Comparison of ENCODE assay signal across 9 cellular contexts in genomic region chr14:33848706-33849454, GRCh38.
DNase-seq lines count a peak whose midpoint lies in the region; TF ChIP-seq lines count a peak whose summit lies in the region.
"Had no signal": no experiment of that assay in that cellular context is flagged by ENCODE, and none has a peak within 500 bp of the region (broad histone marks: within the 10 kb centered on the region; RNA-seq: fewer than 3 reads in every experiment).

No MANE protein-coding gene starts in this region.

- CTCF ChIA-PET in CD4-positive, alpha-beta memory T cell (lab: Charles Lee; ENCODE audit: partially characterized antibody), result interaction anchor here (1.1 to 3.6 kb wide), 7 partner anchors 8 to 469 kb away, joined by 3 to 26 read pairs (median 5); no protein-coding TSS in a partner anchor

- H3K4me3 Mint-ChIP-seq in osteocyte (ENCODE audit: unreplicated experiment), result no peak overlapping the region
- no peak overlapping the region for H3K4me3 Mint-ChIP-seq in CD4-positive, alpha-beta memory T cell
- no peak overlapping the region for H3K4me3 Mint-ChIP-seq in immature natural killer cell

- no peaks in the 10 kb centered on the region for H3K9me3 ChIP-seq in CD4-positive, alpha-beta memory T cell (ENCODE audit: control insufficient read depth in 1 of 2, low read length in 2 of 2)
- H3K9me3 ChIP-seq: BLaER1 treated with 17β-estradiol and CSF1 and Interleukin-3, amounts not matched to agents 10 nM and 100 nM had no signal

- intact Hi-C loops in CD4-positive, alpha-beta memory T cell (cut with micrococcal nuclease), result no loop called here

- H3K36me3 Mint-ChIP-seq in osteocyte (ENCODE audit: unreplicated experiment) (no peaks in the 10 kb centered on the region), immature natural killer cell (no peaks in the 10 kb centered on the region)
- H3K36me3 Mint-ChIP-seq in CD4-positive, alpha-beta memory T cell, result no peaks in the 10 kb centered on the region

- H3K4me1 Mint-ChIP-seq in osteocyte (ENCODE audit: unreplicated experiment), result no peaks in the 10 kb centered on the region
- peaks cover 0 to 2% (median 0%) of the 10 kb centered on the region in 4 donors for H3K4me1 Mint-ChIP-seq in CD4-positive, alpha-beta memory T cell
- no peaks in the 10 kb centered on the region for H3K4me1 Mint-ChIP-seq in immature natural killer cell

- H3K27me3 Mint-ChIP-seq in osteocyte (ENCODE audit: unreplicated experiment) (peaks cover 38% of the 10 kb centered on the region), immature natural killer cell (ENCODE audit: low read depth in 3 of 3) (peaks cover 0 to 6% (median 0%) of the 10 kb centered on the region in 3 donors)
- peaks cover 3% of the 10 kb centered on the region in 2 donors for H3K27me3 Mint-ChIP-seq in CD4-positive, alpha-beta memory T cell

- H3K36me3 ChIP-seq in CD4-positive, alpha-beta memory T cell (ENCODE audit: insufficient read depth, low read length), result no peaks in the 10 kb centered on the region
- H3K36me3 ChIP-seq: BLaER1 treated with 17β-estradiol and CSF1 and Interleukin-3, amounts not matched to agents 10 nM and 100 nM had no signal

- TF ChIP-seq CTCF in osteocyte (IDR thresholded peaks at IDR 0.05), result peak; percentile 50

- POLR2A ChIA-PET in CD4-positive, alpha-beta memory T cell (lab: Charles Lee; ENCODE audit: partially characterized antibody), result no interaction called here

- no peak overlapping the region for H3K27ac Mint-ChIP-seq in osteocyte (ENCODE audit: unreplicated experiment)
- no peak overlapping the region for H3K27ac Mint-ChIP-seq in CD4-positive, alpha-beta memory T cell
- H3K27ac Mint-ChIP-seq in immature natural killer cell, result no peak overlapping the region

- peak; percentile 22 for DNase-seq in SKM-1 treated with dmso at 0.1 percent for 144 hours (lab: John Stamatoyannopoulos, UW; ENCODE audit: unreplicated experiment)
- DNase-seq in SKM-1 (lab: John Stamatoyannopoulos, UW; ENCODE audit: unreplicated experiment), result no peak
- DNase-seq in NCI-H1092 (lab: John Stamatoyannopoulos, UW), result peak; percentile 82
- DNase-seq in SW480 (ENCODE audit: low spot score), result peak; percentile 51
- DNase-seq in foreskin melanocyte, result peak; percentile 16
- DNase-seq in osteocyte (ENCODE audit: extremely low spot score, unreplicated experiment), result no peak
- DNase-seq in CD4-positive, alpha-beta memory T cell, result no peak
- DNase-seq in immature natural killer cell, result no peak

- no peaks in the 10 kb centered on the region for H3K4me1 ChIP-seq in CD4-positive, alpha-beta memory T cell (ENCODE audit: insufficient read depth, low read length)
- H3K4me1 ChIP-seq: BLaER1 treated with 17β-estradiol and CSF1 and Interleukin-3, amounts not matched to agents 10 nM and 100 nM had no signal

- no peak overlapping the region for H3K27ac ChIP-seq in CD4-positive, alpha-beta memory T cell (ENCODE audit: low read depth, low read length)
- H3K27ac ChIP-seq: BLaER1 treated with 17β-estradiol and CSF1 and Interleukin-3, amounts not matched to agents 10 nM and 100 nM had no signal

- H3K27me3 ChIP-seq in CD4-positive, alpha-beta memory T cell (ENCODE audit: insufficient read depth, low read length), result no peaks in the 10 kb centered on the region
- H3K27me3 ChIP-seq: BLaER1 treated with 17β-estradiol and CSF1 and Interleukin-3, amounts not matched to agents 10 nM and 100 nM had no signal

- no peak overlapping the region for H3K4me3 ChIP-seq in CD4-positive, alpha-beta memory T cell (ENCODE audit: low read length in 2 of 2)
- H3K4me3 ChIP-seq: BLaER1 treated with 17β-estradiol and CSF1 and Interleukin-3, amounts not matched to agents 10 nM and 100 nM had no signal

- H3K9me3 Mint-ChIP-seq in osteocyte (ENCODE audit: unreplicated experiment) (no peaks in the 10 kb centered on the region), immature natural killer cell (peaks cover 0 to 5% (median 0%) of the 10 kb centered on the region in 6 donors)
- peaks cover 0 to 2% (median 0%) of the 10 kb centered on the region in 8 donors for H3K9me3 Mint-ChIP-seq in CD4-positive, alpha-beta memory T cell

Comparison
In these comparisons a context has a peak if more than half of its experiments do, and no peak if none do; other contexts are left out.
1. DNase-seq: peak in SKM-1 treated with dmso at 0.1 percent for 144 hours (single experiment), NCI-H1092 (single experiment), SW480 (single experiment) and foreskin melanocyte (single experiment); none in SKM-1 (single experiment), osteocyte (single experiment), CD4-positive, alpha-beta memory T cell (0 of 5) and immature natural killer cell (0 of 3).